ENCODE assay signal across 1 cellular context in the genomic region with DNA sequence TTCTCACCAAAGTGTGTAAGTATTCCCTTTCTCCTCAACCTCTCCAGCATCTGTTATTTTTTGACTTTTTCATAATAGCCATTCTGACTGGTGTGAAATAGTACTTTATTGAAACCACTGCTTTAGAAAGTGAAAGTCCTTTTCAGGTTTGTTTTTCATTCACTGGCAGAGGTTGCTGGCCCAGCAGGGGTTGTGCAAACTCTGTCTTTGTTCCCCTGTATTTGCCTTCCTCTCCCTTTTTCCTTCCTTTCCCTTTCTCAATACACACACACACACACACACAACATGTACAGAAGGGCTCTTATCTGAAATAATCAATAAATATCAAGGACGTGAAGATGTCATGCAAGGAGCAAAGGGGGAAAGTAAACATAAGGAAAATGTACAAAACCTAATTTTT.
A peak's percentile ranks its signal among the peaks of the same experiment; 100 is the strongest.
TF ChIP-seq lines count a peak whose summit lies in the region.

No MANE protein-coding gene starts in this region.

TF ChIP-seq in HepG2, 621 proteins besides CTCF, POLR2A, EP300 and RAD21 (continued from another document):
- TF ChIP-seq, protein P1, sequence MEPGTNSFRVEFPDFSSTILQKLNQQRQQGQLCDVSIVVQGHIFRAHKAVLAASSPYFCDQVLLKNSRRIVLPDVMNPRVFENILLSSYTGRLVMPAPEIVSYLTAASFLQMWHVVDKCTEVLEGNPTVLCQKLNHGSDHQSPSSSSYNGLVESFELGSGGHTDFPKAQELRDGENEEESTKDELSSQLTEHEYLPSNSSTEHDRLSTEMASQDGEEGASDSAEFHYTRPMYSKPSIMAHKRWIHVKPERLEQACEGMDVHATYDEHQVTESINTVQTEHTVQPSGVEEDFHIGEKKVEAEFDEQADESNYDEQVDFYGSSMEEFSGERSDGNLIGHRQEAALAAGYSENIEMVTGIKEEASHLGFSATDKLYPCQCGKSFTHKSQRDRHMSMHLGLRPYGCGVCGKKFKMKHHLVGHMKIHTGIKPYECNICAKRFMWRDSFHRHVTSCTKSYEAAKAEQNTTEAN (CRISPR knock-in tag; conservative IDR thresholded peaks at IDR 0.05), result peak; percentile 78; the same call in 1 of the 2 replicates
- TF ChIP-seq SP2 (CRISPR knock-in tag; IDR thresholded peaks at IDR 0.05) (no peak), NCOA2 (CRISPR knock-in tag; IDR thresholded peaks at IDR 0.05) (0 out of 2 replicates have a peak, but pooled peaks have one; percentile 21), ZNF343 (CRISPR knock-in tag; IDR thresholded peaks at IDR 0.05) (no peak), ZNF83 (CRISPR knock-in tag; IDR thresholded peaks at IDR 0.05; ENCODE audit: borderline replicate concordance) (no peak)
- TF ChIP-seq, protein P2, sequence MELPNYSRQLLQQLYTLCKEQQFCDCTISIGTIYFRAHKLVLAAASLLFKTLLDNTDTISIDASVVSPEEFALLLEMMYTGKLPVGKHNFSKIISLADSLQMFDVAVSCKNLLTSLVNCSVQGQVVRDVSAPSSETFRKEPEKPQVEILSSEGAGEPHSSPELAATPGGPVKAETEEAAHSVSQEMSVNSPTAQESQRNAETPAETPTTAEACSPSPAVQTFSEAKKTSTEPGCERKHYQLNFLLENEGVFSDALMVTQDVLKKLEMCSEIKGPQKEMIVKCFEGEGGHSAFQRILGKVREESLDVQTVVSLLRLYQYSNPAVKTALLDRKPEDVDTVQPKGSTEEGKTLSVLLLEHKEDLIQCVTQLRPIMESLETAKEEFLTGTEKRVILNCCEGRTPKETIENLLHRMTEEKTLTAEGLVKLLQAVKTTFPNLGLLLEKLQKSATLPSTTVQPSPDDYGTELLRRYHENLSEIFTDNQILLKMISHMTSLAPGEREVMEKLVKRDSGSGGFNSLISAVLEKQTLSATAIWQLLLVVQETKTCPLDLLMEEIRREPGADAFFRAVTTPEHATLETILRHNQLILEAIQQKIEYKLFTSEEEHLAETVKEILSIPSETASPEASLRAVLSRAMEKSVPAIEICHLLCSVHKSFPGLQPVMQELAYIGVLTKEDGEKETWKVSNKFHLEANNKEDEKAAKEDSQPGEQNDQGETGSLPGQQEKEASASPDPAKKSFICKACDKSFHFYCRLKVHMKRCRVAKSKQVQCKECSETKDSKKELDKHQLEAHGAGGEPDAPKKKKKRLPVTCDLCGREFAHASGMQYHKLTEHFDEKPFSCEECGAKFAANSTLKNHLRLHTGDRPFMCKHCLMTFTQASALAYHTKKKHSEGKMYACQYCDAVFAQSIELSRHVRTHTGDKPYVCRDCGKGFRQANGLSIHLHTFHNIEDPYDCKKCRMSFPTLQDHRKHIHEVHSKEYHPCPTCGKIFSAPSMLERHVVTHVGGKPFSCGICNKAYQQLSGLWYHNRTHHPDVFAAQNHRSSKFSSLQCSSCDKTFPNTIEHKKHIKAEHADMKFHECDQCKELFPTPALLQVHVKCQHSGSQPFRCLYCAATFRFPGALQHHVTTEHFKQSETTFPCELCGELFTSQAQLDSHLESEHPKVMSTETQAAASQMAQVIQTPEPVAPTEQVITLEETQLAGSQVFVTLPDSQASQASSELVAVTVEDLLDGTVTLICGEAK (IDR thresholded peaks at IDR 0.05), result no peak
- TF ChIP-seq, protein P2 (CRISPR knock-in tag; IDR thresholded peaks at IDR 0.05), result peak; percentile 87; the same call in 1 of the 2 replicates
- TF ChIP-seq, protein P3, sequence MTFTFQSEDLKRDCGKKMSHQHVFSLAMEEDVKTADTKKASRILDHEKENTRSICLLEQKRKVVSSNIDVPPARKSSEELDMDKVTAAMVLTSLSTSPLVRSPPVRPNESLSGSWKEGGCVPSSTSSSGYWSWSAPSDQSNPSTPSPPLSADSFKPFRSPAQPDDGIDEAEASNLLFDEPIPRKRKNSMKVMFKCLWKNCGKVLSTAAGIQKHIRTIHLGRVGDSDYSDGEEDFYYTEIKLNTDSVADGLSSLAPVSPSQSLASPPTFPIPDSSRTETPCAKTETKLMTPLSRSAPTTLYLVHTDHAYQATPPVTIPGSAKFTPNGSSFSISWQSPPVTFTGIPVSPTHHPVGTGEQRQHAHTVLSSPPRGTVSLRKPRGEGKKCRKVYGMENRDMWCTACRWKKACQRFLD (CRISPR knock-in tag; IDR thresholded peaks at IDR 0.05; ENCODE audit: borderline replicate concordance), result no peak
